ENCODE assay signal across 8 cellular contexts in the genomic region with DNA sequence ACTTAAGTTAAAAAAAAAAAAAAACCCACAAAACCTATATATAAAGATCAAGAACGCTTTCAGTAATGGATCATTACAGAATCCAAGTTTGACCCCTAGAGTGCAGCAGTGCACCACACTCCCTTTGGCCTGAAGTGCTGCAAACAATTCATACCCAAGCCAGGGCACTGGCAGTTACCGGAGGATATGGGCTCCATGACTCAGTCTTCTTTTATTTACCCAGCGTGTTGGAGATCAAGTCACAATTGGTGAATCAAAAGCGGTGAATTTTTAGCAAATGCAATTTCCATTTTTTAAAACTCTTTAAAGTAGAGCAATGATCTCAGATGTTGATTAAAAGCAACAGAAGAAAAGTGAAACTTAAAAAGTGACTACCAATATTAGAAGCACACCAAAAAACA. TPM values are rescaled to one million over a fixed set of nuclear protein-coding genes. Genes with fewer than 3 reads are reported as not detected.
A peak's percentile ranks its signal among the peaks of the same experiment; 100 is the strongest.
DNase-seq lines count a peak whose midpoint lies in the region; ATAC-seq, FAIRE-seq and TF ChIP-seq lines count a peak whose summit lies in the region.

No MANE protein-coding gene starts in this region.

- H3K4me3 ChIP-seq in SJSA1 (no peak overlapping the region), suprapubic skin (no peak overlapping the region)

- 3% methylated on average over 4 of the region's 4 CpGs for WGBS in suprapubic skin

- ATAC-seq in GM18505 (IDR thresholded peaks at IDR 0.05; ENCODE audit: unreplicated experiment) (peak; percentile 64), foreskin keratinocyte (peak; percentile 77)

- H3K27me3 ChIP-seq in SJSA1 (replicated peaks) (no peaks in the 10 kb centered on the region), foreskin keratinocyte (no peaks in the 10 kb centered on the region), suprapubic skin (no peaks in the 10 kb centered on the region)

- DNase-seq in LoVo (ENCODE audit: low spot score) (peak; percentile 85), SJSA1 (ENCODE audit: low read depth in 1 of 2, low spot score in 2 of 2) (peak; percentile 78 to 88), foreskin keratinocyte (peak; percentile 56 to 77), occipital lobe (lab: John Stamatoyannopoulos, UW) (peak; percentile 72), suprapubic skin (ENCODE audit: low spot score in 2 of 2) (peak in 1 of 2 donors; percentile 74)
- peak; percentile 76 for DNase-seq in activated gamma-delta T cell treated with anti-CD3 and anti-CD28 coated beads, Interleukin-2, amount 50 U/mL, for 16 hours (ENCODE audit: low read depth)

- H3K9me3 ChIP-seq in SJSA1 (replicated peaks) (no peaks in the 10 kb centered on the region), suprapubic skin (no peaks in the 10 kb centered on the region)

- no peak for TF ChIP-seq EP300 in suprapubic skin (IDR thresholded peaks at IDR 0.05)

- FAIRE-seq in A204.1 (lab: Jason Lieb, UNC): peak; percentile 97

- peaks cover 28% of the 10 kb centered on the region for H3K36me3 ChIP-seq in SJSA1
- peaks cover 29% of the 10 kb centered on the region for H3K36me3 ChIP-seq in suprapubic skin

- no peak for TF ChIP-seq POLR2A in GM18505 (IDR thresholded peaks at IDR 0.05; ENCODE audit: borderline replicate concordance, extremely low read depth, insufficient read depth, insufficient read length)
- no peak for TF ChIP-seq POLR2A in suprapubic skin (IDR thresholded peaks at IDR 0.05)

- TF ChIP-seq CTCF in foreskin keratinocyte (conservative IDR thresholded peaks at IDR 0.05) (peak; percentile 93), suprapubic skin (IDR thresholded peaks at IDR 0.05) (peak; percentile 67 to 90)

- H3K27ac ChIP-seq in SJSA1 (no peak overlapping the region; the same call in 1 of the 2 replicates), foreskin keratinocyte (no peak overlapping the region), suprapubic skin (no peak overlapping the region)

- H3K4me1 ChIP-seq in SJSA1 (replicated peaks) (peaks cover 8% of the 10 kb centered on the region), foreskin keratinocyte (no peaks in the 10 kb centered on the region), suprapubic skin (peaks cover 8% of the 10 kb centered on the region)

RNA-seq across cellular contexts. Expression of gene ZNF652, which starts 46.5 kb away (rescaled TPM):
- 23.8 and 37.1 TPM in 2 replicates for total RNA-seq in SJSA1 (2014; rRNA removed; shearing (Covaris generic))
- 13.2 and 13.8 TPM in 2 replicates for total RNA-seq in foreskin keratinocyte
- 5.8 and 6.0 TPM in 2 replicates for polyA plus RNA-seq in foreskin keratinocyte
- total RNA-seq in occipital lobe: 35.4 TPM
- 100 to 1,000 TPM in 1 of 4 donors, 10 to 100 TPM in 3; 76.6 to 148 (median 83.2) TPM for total RNA-seq in suprapubic skin
